8 cellular contexts compared by ENCODE assay signal in genomic region chr13:20903164-20903475, GRCh38. TPM values are rescaled to one million over a fixed set of nuclear protein-coding genes. Genes with fewer than 3 reads are reported as not detected.
A peak's percentile ranks its signal among the peaks of the same experiment; 100 is the strongest.
DNase-seq lines count a peak whose midpoint lies in the region; ATAC-seq, FAIRE-seq and TF ChIP-seq lines count a peak whose summit lies in the region.

No MANE protein-coding gene starts in this region.

- intact Hi-C loops in Calu3 (cut with micrococcal nuclease; ENCODE audit: unreplicated experiment) (no loop called here), pancreas (cut with DNase I) (no loop called here)

- H3K36me3 Mint-ChIP-seq in Calu3 (ENCODE audit: insufficient read depth, unreplicated experiment): peaks cover 24% of the 10 kb centered on the region

- no peaks in the 10 kb centered on the region for H3K9me3 Mint-ChIP-seq in Calu3 (ENCODE audit: low read depth, unreplicated experiment)

- H3K4me1 ChIP-seq in esophagus (ENCODE audit: control insufficient read depth in 2 of 2, insufficient read depth in 2 of 2, low read length in 1 of 2) (no peaks in the 10 kb centered on the region), pancreas (peaks cover 0 to 14% (median 8%) of the 10 kb centered on the region in 3 donors)

- ATAC-seq in pancreas: no peak

- no peak for FAIRE-seq in pancreas (lab: Jason Lieb, UNC)

- WGBS in esophagus, 2 donors: 16 to 20% methylated on average over 14 of the region's 14 CpGs
- WGBS in pancreas, 2 donors: 17 to 19% methylated on average over 14 of the region's 14 CpGs

- TF ChIP-seq CTCF in Calu3 (IDR thresholded peaks at IDR 0.05; ENCODE audit: unreplicated experiment) (no peak), RWPE1 (conservative IDR thresholded peaks at IDR 0.05; ENCODE audit: low read depth) (no peak), pancreas (IDR thresholded peaks at IDR 0.05) (no peak)

- H3K9me3 ChIP-seq in esophagus (ENCODE audit: control insufficient read depth in 2 of 2, insufficient read depth in 1 of 2, low read depth in 1 of 2, low read length in 1 of 2) (no peaks in the 10 kb centered on the region), pancreas (no peaks in the 10 kb centered on the region)

- no TSS peak for BruUV-seq in Calu3 (replicated peaks; lab: Mats Ljungman, UMichigan)

- H3K4me3 ChIP-seq in esophagus (ENCODE audit: low read depth in 1 of 2, low read length in 2 of 2): peak overlapping the region; percentile 90 to 97
- peak overlapping the region; percentile 92 to 95 (median 95) for H3K4me3 ChIP-seq in pancreas

- no peak for DNase-seq in Calu3
- no peak for DNase-seq in RWPE1 (ENCODE audit: low spot score)
- no peak for DNase-seq in pancreas
- DNase-seq in NOMO-1 (lab: John Stamatoyannopoulos, UW; ENCODE audit: unreplicated experiment in 2 of 2): no peak
- no peak for DNase-seq in stimulated activated CD4-positive, alpha-beta T cell treated with anti-CD3 and anti-CD28 coated beads, Interleukin-15, amount 100 ng/mL, for 24 hours
- no peak for DNase-seq in HUDEP-2 (lab: John Stamatoyannopoulos, UW; ENCODE audit: unreplicated experiment in 76 of 76)
- no peak for DNase-seq in DMS153 (lab: John Stamatoyannopoulos, UW)

- POLR2A ChIA-PET in RWPE1 (lab: Yijun Ruan, JAX; ENCODE audit: low non-redundant PET): no interaction called here

- H3K4me3 Mint-ChIP-seq in Calu3 (ENCODE audit: low read depth, unreplicated experiment): peak overlapping the region; percentile 88

- H3K27me3 ChIP-seq in esophagus (ENCODE audit: control insufficient read depth in 1 of 2, insufficient read depth in 2 of 2, low read length in 2 of 2) (no peaks in the 10 kb centered on the region), pancreas (no peaks in the 10 kb centered on the region)

- no peaks in the 10 kb centered on the region for H3K4me1 Mint-ChIP-seq in Calu3 (ENCODE audit: low read depth, unreplicated experiment)

- H3K27ac Mint-ChIP-seq in Calu3 (ENCODE audit: unreplicated experiment): peak overlapping the region; percentile 87

- CTCF ChIA-PET in Calu3 (lab: Charles Lee) (no interaction called here), RWPE1 (lab: Yijun Ruan, JAX) (no interaction called here)

- H3K36me3 ChIP-seq in esophagus (ENCODE audit: control insufficient read depth in 2 of 2, insufficient read depth in 2 of 2, low read length in 1 of 2) (no peaks in the 10 kb centered on the region), pancreas (no peaks in the 10 kb centered on the region)

- no peaks in the 10 kb centered on the region for H3K27me3 Mint-ChIP-seq in Calu3 (ENCODE audit: unreplicated experiment)

- H3K27ac ChIP-seq in RWPE1 (peak overlapping the region; percentile 86), esophagus (ENCODE audit: low read depth in 2 of 2, low read length in 1 of 2) (peak overlapping the region; percentile 87 to 98), pancreas (peak overlapping the region; percentile 53 to 88 (median 86))

RNA-seq across cellular contexts. Expression of gene XPO4, which starts 0.6 kb away (rescaled TPM):
- total RNA-seq in Calu3 (2022) (13.6 and 15.9 TPM in 2 replicates), pancreas (1 to 10 TPM; 4.7 to 9.0 (median 5.9) TPM)
- polyA plus RNA-seq in esophagus (1 to 10 TPM; 2.1 to 3.3 TPM), pancreas (1 to 10 TPM; 2.4 to 3.7 TPM)
